ENCODE assay signal across 1 cellular context in the genomic region with DNA sequence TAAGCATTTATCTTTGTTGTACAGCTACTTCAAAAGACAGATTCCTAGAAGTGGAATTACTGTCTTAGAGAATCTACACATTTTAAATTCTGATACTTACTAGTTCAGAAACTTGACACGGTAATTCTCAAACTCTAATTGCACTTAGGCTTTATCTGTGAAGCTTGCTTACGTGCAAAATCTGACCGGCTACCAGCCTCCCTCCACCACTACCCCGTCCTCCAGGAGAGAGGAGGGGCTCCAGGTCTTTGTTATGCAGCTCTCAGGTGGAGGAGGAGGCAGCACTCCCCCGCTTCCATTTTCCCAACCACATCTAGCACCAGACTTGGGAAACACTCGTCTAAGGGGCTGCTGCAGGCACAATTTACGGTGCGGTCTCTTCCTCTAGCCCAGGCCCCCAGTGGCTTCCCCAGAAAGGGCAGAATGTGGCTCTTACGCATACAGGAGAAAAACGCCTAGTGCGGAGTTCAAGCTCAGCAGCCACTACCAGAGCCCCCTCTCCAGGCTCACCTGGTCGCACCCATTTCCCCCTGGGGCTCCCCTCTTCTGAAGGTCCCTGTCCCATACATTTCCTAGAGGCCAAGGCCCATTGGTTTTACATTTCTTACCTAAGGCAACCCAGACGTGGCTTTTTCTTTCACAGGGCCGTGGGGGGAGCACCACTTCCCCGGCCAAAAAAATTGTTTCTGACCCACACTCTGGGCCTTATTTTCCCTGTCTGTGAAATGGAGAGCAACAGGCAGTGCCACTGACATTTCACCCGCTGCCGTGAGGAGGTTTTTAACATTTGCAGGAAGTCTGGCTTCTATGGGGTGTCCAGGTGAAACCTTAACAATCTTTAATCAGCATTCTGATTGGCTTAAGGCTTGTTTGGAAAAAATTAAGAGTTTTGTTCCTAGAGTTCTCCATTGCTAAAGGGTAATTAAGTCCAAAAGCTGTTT.
TF ChIP-seq lines count a peak whose summit lies in the region.

No MANE protein-coding gene starts in this region.

TF ChIP-seq in SK-N-SH treated with all-trans-retinoic acid at 6 μM for 48 hours, 23 proteins besides CTCF, POLR2A, EP300 and RAD21 (continued from another document):
- TF ChIP-seq, protein P1, sequence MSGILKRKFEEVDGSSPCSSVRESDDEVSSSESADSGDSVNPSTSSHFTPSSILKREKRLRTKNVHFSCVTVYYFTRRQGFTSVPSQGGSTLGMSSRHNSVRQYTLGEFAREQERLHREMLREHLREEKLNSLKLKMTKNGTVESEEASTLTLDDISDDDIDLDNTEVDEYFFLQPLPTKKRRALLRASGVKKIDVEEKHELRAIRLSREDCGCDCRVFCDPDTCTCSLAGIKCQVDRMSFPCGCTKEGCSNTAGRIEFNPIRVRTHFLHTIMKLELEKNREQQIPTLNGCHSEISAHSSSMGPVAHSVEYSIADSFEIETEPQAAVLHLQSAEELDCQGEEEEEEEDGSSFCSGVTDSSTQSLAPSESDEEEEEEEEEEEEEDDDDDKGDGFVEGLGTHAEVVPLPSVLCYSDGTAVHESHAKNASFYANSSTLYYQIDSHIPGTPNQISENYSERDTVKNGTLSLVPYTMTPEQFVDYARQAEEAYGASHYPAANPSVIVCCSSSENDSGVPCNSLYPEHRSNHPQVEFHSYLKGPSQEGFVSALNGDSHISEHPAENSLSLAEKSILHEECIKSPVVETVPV (CRISPR knock-in tag; IDR thresholded peaks at IDR 0.05), result no peak
- TF ChIP-seq ISL1 (CRISPR knock-in tag; IDR thresholded peaks at IDR 0.05) (no peak), OSR1 (CRISPR knock-in tag; IDR thresholded peaks at IDR 0.05) (no peak), ZC3H10 (CRISPR knock-in tag; IDR thresholded peaks at IDR 0.05) (no peak), ZNF8 (CRISPR knock-in tag; IDR thresholded peaks at IDR 0.05) (no peak), RARB (CRISPR knock-in tag; IDR thresholded peaks at IDR 0.05) (no peak), ZFP30 (CRISPR knock-in tag; IDR thresholded peaks at IDR 0.05) (no peak), TOX (CRISPR knock-in tag; IDR thresholded peaks at IDR 0.05; ENCODE audit: borderline replicate concordance) (no peak), SNAI2 (CRISPR knock-in tag; IDR thresholded peaks at IDR 0.05) (no peak), BACH2 (CRISPR knock-in tag; IDR thresholded peaks at IDR 0.05; ENCODE audit: borderline replicate concordance) (no peak), ZNF70 (CRISPR knock-in tag; IDR thresholded peaks at IDR 0.05) (no peak), TCF4 (CRISPR knock-in tag; IDR thresholded peaks at IDR 0.05; ENCODE audit: borderline replicate concordance) (no peak), ZFP3 (CRISPR knock-in tag; IDR thresholded peaks at IDR 0.05) (no peak), ESRRG (CRISPR knock-in tag; IDR thresholded peaks at IDR 0.05) (no peak), TSHZ2 (CRISPR knock-in tag; IDR thresholded peaks at IDR 0.05) (no peak), ARNTL (CRISPR knock-in tag; IDR thresholded peaks at IDR 0.05; ENCODE audit: borderline replicate concordance, low read depth) (no peak)
- TF ChIP-seq, protein P2, sequence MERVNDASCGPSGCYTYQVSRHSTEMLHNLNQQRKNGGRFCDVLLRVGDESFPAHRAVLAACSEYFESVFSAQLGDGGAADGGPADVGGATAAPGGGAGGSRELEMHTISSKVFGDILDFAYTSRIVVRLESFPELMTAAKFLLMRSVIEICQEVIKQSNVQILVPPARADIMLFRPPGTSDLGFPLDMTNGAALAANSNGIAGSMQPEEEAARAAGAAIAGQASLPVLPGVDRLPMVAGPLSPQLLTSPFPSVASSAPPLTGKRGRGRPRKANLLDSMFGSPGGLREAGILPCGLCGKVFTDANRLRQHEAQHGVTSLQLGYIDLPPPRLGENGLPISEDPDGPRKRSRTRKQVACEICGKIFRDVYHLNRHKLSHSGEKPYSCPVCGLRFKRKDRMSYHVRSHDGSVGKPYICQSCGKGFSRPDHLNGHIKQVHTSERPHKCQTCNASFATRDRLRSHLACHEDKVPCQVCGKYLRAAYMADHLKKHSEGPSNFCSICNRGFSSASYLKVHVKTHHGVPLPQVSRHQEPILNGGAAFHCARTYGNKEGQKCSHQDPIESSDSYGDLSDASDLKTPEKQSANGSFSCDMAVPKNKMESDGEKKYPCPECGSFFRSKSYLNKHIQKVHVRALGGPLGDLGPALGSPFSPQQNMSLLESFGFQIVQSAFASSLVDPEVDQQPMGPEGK (CRISPR knock-in tag; IDR thresholded peaks at IDR 0.05; ENCODE audit: borderline replicate concordance), result no peak
TF ChIP-seq in SK-N-SH treated with all-trans-retinoic acid at 6 μM for 48 hours: peak in this region for 0.
